ENCODE assay signal across 1 cellular context in the genomic region with DNA sequence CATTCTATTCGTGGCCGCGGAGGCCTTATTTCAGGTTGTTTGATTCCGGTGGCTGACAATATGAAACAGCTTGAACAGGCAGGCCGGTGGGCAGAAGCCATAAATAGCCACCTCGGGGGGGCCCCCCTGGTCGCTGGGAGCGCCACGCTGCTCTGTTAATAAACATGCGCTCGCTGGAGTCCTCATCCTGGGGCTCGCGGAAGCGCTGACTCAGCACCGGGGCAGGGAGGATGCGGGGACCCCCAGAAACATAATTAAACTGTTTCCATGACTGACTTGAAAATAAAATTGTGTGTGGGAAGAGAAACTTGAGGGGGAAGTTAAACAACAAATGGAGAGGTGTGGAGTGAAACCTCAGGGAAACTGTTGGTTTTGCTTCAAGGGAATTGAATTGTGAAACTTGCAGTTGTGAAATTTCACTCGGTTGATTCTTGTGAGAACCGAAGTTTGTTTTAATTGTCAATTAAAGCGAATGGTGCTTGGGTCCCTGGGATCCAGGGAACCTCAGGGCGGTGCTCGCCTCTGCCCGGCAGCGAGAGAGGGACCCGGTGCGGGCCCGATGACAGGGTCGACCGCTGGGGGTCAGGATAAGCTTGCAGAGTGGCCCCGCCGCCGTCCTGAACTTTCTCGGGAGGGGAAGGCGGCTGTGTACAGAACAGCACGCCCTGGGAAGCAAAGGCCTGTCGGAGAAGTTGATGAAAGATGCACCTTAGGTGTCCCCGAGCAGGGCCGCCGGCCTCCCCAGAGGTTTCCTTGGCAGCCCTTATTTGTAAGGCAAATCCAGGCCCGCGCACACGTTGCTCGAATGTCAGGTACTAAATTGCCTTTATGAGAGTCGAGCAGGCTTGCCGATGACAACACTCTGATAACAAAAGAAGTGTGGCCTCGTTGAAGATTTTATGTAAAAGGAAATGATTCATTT.
A peak's percentile ranks its signal among the peaks of the same experiment; 100 is the strongest.
TF ChIP-seq lines count a peak whose summit lies in the region.

No MANE protein-coding gene starts in this region.

TF ChIP-seq in K562, 482 proteins besides CTCF, POLR2A, EP300 and RAD21 (continued from another document):
- TF ChIP-seq, protein P1, sequence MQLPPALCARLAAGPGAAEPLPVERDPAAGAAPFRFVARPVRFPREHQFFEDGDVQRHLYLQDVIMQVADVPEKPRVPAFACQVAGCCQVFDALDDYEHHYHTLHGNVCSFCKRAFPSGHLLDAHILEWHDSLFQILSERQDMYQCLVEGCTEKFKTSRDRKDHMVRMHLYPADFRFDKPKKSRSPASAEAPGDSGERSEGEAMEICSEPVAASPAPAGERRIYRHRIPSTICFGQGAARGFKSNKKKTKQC (CRISPR knock-in tag; IDR thresholded peaks at IDR 0.05), result no peak
- TF ChIP-seq MYC (IDR thresholded peaks at IDR 0.05; ENCODE audit: low read depth, low read length) (no peak), MYC (CRISPR knock-in tag; IDR thresholded peaks at IDR 0.05; ENCODE audit: borderline replicate concordance, low read depth) (no peak), HDAC1 (IDR thresholded peaks at IDR 0.05) (no peak), ELF2 (CRISPR knock-in tag; IDR thresholded peaks at IDR 0.05) (no peak), MAFG (tag; conservative IDR thresholded peaks at IDR 0.05) (peak; percentile 71), MAFK (IDR thresholded peaks at IDR 0.05; ENCODE audit: low read length) (peak; percentile 59; the same call in 1 of the 2 replicates), PHF21A (IDR thresholded peaks at IDR 0.05; ENCODE audit: borderline replicate concordance, low read depth) (no peak), MECOM (CRISPR knock-in tag; IDR thresholded peaks at IDR 0.05) (no peak), SMC3 (conservative IDR thresholded peaks at IDR 0.05; ENCODE audit: insufficient read depth, low read depth, low read length) (peak; percentile 41; the same call in 1 of the 2 replicates), NFXL1 (CRISPR knock-in tag; IDR thresholded peaks at IDR 0.05) (no peak), ZNF174 (CRISPR knock-in tag; IDR thresholded peaks at IDR 0.05) (no peak), HDAC3 (IDR thresholded peaks at IDR 0.05; ENCODE audit: borderline replicate concordance, partially characterized antibody) (no peak), CBFA2T2 (conservative IDR thresholded peaks at IDR 0.05) (no peak), GABPB2 (CRISPR knock-in tag; conservative IDR thresholded peaks at IDR 0.05) (no peak), ZNF197 (CRISPR knock-in tag; IDR thresholded peaks at IDR 0.05; ENCODE audit: low read depth) (no peak), ZSCAN32 (CRISPR knock-in tag; IDR thresholded peaks at IDR 0.05) (no peak), ZNF436 (CRISPR knock-in tag; IDR thresholded peaks at IDR 0.05) (no peak), ZNF146 (CRISPR knock-in tag; IDR thresholded peaks at IDR 0.05; ENCODE audit: unreplicated experiment) (no peak), STAG1 (CRISPR knock-in tag; IDR thresholded peaks at IDR 0.05; ENCODE audit: borderline replicate concordance) (peak; percentile 66; the same call in 1 of the 2 replicates), ZNF717 (CRISPR knock-in tag; IDR thresholded peaks at IDR 0.05) (no peak), SREBF2 (CRISPR knock-in tag; IDR thresholded peaks at IDR 0.05) (no peak), CEBPB (tag; IDR thresholded peaks at IDR 0.05) (peak; percentile 48), CBX8 (IDR thresholded peaks at IDR 0.05; ENCODE audit: borderline replicate concordance, extremely low read depth, low read depth, low read length, poor library complexity, severe bottlenecking) (peak; percentile 40), CBX5 (IDR thresholded peaks at IDR 0.05; ENCODE audit: borderline replicate concordance, low read depth) (no peak), NR2C1 (IDR thresholded peaks at IDR 0.05) (no peak), NR2C1 (tag; IDR thresholded peaks at IDR 0.05) (no peak), C11orf30 (IDR thresholded peaks at IDR 0.05; ENCODE audit: low read depth) (peak; percentile 57), U2AF2 (optimal IDR thresholded peaks at IDR 0.05; ENCODE audit: low read depth, low read length) (no peak), ZNF316 (IDR thresholded peaks at IDR 0.05) (peak; percentile 67), ERF (CRISPR knock-in tag; IDR thresholded peaks at IDR 0.05) (no peak), PRPF4 (IDR thresholded peaks at IDR 0.05; ENCODE audit: insufficient read depth, low read depth, low read length, poor library complexity, severe bottlenecking) (no peak), ELF1 (tag; IDR thresholded peaks at IDR 0.05) (no peak)
- TF ChIP-seq, protein P2, sequence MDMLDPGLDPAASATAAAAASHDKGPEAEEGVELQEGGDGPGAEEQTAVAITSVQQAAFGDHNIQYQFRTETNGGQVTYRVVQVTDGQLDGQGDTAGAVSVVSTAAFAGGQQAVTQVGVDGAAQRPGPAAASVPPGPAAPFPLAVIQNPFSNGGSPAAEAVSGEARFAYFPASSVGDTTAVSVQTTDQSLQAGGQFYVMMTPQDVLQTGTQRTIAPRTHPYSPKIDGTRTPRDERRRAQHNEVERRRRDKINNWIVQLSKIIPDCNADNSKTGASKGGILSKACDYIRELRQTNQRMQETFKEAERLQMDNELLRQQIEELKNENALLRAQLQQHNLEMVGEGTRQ (CRISPR knock-in tag; IDR thresholded peaks at IDR 0.05), result no peak
- TF ChIP-seq, protein P3, sequence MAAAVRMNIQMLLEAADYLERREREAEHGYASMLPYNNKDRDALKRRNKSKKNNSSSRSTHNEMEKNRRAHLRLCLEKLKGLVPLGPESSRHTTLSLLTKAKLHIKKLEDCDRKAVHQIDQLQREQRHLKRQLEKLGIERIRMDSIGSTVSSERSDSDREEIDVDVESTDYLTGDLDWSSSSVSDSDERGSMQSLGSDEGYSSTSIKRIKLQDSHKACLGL (CRISPR knock-in tag; IDR thresholded peaks at IDR 0.05; ENCODE audit: borderline replicate concordance, poor library complexity, severe bottlenecking), result no peak
- TF ChIP-seq, protein P4, sequence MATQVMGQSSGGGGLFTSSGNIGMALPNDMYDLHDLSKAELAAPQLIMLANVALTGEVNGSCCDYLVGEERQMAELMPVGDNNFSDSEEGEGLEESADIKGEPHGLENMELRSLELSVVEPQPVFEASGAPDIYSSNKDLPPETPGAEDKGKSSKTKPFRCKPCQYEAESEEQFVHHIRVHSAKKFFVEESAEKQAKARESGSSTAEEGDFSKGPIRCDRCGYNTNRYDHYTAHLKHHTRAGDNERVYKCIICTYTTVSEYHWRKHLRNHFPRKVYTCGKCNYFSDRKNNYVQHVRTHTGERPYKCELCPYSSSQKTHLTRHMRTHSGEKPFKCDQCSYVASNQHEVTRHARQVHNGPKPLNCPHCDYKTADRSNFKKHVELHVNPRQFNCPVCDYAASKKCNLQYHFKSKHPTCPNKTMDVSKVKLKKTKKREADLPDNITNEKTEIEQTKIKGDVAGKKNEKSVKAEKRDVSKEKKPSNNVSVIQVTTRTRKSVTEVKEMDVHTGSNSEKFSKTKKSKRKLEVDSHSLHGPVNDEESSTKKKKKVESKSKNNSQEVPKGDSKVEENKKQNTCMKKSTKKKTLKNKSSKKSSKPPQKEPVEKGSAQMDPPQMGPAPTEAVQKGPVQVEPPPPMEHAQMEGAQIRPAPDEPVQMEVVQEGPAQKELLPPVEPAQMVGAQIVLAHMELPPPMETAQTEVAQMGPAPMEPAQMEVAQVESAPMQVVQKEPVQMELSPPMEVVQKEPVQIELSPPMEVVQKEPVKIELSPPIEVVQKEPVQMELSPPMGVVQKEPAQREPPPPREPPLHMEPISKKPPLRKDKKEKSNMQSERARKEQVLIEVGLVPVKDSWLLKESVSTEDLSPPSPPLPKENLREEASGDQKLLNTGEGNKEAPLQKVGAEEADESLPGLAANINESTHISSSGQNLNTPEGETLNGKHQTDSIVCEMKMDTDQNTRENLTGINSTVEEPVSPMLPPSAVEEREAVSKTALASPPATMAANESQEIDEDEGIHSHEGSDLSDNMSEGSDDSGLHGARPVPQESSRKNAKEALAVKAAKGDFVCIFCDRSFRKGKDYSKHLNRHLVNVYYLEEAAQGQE (CRISPR knock-in tag; IDR thresholded peaks at IDR 0.05; ENCODE audit: low read depth), result no peak
- TF ChIP-seq, protein P5, sequence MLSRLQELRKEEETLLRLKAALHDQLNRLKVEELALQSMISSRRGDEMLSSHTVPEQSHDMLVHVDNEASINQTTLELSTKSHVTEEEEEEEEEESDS (CRISPR knock-in tag; IDR thresholded peaks at IDR 0.05), result no peak
- TF ChIP-seq, protein P6, sequence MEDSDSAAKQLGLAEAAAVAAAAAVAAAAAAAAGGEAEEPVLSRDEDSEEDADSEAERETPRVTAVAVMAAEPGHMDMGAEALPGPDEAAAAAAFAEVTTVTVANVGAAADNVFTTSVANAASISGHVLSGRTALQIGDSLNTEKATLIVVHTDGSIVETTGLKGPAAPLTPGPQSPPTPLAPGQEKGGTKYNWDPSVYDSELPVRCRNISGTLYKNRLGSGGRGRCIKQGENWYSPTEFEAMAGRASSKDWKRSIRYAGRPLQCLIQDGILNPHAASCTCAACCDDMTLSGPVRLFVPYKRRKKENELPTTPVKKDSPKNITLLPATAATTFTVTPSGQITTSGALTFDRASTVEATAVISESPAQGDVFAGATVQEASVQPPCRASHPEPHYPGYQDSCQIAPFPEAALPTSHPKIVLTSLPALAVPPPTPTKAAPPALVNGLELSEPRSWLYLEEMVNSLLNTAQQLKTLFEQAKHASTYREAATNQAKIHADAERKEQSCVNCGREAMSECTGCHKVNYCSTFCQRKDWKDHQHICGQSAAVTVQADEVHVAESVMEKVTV (CRISPR knock-in tag; IDR thresholded peaks at IDR 0.05), result 0 out of 2 replicates have a peak, but pooled peaks have one; percentile 14
- TF ChIP-seq, protein P7, sequence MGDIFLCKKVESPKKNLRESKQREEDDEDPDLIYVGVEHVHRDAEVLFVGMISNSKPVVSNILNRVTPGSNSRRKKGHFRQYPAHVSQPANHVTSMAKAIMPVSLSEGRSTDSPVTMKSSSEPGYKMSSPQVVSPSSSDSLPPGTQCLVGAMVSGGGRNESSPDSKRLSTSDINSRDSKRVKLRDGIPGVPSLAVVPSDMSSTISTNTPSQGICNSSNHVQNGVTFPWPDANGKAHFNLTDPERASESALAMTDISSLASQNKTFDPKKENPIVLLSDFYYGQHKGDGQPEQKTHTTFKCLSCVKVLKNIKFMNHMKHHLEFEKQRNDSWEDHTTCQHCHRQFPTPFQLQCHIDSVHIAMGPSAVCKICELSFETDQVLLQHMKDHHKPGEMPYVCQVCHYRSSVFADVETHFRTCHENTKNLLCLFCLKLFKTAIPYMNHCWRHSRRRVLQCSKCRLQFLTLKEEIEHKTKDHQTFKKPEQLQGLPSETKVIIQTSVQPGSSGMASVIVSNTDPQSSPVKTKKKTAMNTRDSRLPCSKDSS (IDR thresholded peaks at IDR 0.05; ENCODE audit: low read depth, partially characterized antibody), result no peak
- TF ChIP-seq, protein P8, sequence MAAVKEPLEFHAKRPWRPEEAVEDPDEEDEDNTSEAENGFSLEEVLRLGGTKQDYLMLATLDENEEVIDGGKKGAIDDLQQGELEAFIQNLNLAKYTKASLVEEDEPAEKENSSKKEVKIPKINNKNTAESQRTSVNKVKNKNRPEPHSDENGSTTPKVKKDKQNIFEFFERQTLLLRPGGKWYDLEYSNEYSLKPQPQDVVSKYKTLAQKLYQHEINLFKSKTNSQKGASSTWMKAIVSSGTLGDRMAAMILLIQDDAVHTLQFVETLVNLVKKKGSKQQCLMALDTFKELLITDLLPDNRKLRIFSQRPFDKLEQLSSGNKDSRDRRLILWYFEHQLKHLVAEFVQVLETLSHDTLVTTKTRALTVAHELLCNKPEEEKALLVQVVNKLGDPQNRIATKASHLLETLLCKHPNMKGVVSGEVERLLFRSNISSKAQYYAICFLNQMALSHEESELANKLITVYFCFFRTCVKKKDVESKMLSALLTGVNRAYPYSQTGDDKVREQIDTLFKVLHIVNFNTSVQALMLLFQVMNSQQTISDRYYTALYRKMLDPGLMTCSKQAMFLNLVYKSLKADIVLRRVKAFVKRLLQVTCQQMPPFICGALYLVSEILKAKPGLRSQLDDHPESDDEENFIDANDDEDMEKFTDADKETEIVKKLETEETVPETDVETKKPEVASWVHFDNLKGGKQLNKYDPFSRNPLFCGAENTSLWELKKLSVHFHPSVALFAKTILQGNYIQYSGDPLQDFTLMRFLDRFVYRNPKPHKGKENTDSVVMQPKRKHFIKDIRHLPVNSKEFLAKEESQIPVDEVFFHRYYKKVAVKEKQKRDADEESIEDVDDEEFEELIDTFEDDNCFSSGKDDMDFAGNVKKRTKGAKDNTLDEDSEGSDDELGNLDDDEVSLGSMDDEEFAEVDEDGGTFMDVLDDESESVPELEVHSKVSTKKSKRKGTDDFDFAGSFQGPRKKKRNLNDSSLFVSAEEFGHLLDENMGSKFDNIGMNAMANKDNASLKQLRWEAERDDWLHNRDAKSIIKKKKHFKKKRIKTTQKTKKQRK (IDR thresholded peaks at IDR 0.05; ENCODE audit: borderline replicate concordance, low read depth, low read length), result no peak
- TF ChIP-seq, protein P9, sequence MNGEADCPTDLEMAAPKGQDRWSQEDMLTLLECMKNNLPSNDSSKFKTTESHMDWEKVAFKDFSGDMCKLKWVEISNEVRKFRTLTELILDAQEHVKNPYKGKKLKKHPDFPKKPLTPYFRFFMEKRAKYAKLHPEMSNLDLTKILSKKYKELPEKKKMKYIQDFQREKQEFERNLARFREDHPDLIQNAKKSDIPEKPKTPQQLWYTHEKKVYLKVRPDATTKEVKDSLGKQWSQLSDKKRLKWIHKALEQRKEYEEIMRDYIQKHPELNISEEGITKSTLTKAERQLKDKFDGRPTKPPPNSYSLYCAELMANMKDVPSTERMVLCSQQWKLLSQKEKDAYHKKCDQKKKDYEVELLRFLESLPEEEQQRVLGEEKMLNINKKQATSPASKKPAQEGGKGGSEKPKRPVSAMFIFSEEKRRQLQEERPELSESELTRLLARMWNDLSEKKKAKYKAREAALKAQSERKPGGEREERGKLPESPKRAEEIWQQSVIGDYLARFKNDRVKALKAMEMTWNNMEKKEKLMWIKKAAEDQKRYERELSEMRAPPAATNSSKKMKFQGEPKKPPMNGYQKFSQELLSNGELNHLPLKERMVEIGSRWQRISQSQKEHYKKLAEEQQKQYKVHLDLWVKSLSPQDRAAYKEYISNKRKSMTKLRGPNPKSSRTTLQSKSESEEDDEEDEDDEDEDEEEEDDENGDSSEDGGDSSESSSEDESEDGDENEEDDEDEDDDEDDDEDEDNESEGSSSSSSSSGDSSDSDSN (IDR thresholded peaks at IDR 0.05; ENCODE audit: borderline replicate concordance in 1 of 2, low read depth in 2 of 2, low read length in 2 of 2), result 0 out of 4 replicates have a peak, but pooled peaks of 1 of the 2 experiments have one; percentile 30
- TF ChIP-seq, protein P10, sequence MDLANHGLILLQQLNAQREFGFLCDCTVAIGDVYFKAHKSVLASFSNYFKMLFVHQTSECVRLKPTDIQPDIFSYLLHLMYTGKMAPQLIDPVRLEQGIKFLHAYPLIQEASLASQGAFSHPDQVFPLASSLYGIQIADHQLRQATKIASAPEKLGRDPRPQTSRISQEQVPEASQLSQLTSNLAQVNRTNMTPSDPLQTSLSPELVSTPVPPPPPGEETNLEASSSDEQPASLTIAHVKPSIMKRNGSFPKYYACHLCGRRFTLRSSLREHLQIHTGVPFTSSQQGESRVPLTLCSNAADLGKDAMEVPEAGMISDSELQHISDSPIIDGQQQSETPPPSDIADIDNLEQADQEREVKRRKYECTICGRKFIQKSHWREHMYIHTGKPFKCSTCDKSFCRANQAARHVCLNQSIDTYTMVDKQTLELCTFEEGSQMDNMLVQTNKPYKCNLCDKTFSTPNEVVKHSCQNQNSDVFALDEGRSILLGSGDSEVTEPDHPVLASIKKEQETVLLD (IDR thresholded peaks at IDR 0.05), result no peak
